In the genomic region with DNA sequence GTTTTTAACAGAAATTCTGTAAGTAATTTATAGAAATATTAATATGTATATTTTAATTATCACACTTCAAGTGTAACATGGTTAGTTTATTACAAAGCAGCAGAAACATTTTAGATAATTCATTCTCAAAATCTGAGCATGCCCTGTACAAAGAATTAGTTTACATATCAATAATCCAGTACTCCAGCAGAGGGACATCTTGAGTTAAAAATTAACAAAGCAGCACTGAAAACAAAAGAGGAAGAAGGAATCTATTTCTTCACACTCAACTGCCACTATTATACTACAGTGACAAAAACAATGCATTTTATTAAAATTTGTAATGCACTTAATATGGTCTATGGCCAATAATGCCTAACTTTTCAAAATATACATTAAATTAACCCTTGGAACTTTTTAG, we compare ENCODE assay signal across 8 cellular contexts.
DNase-seq lines count a peak whose midpoint lies in the region; ATAC-seq and TF ChIP-seq lines count a peak whose summit lies in the region.

No MANE protein-coding gene starts in this region.

- intact Hi-C loops in ascending aorta (cut with DNase I), result loop anchor here (2.0 kb wide), 1 partner anchor 326 kb away; no protein-coding TSS in a partner anchor

- H3K27ac ChIP-seq in ascending aorta, result no peak overlapping the region

- no peaks in the 10 kb centered on the region for H3K36me3 ChIP-seq in ascending aorta

- no peak overlapping the region for H3K4me3 ChIP-seq in ascending aorta

- in situ Hi-C loops in Caki2 (cut with HindIII; ENCODE audit: low pct_unique_long_range_greater_than_20kb, low sequenced_read_pairs), result no loop called here

- no peaks in the 10 kb centered on the region for H3K27me3 ChIP-seq in ascending aorta

- TF ChIP-seq CTCF in ascending aorta (IDR thresholded peaks at IDR 0.05), result peak in 1 of 3 experiments; percentile 34

- H3K4me1 ChIP-seq in ascending aorta, result no peaks in the 10 kb centered on the region

- DNase-seq in Caki2 (ENCODE audit: low read depth) (peak; percentile 35), RPMI8226 (peak; percentile 30), inferior parietal cortex (ENCODE audit: extremely low spot score) (peak; percentile 47), NCI-H1694 treated with DMSO at 0.1 percent for 48 hours (lab: John Stamatoyannopoulos, UW) (no peak), NCI-H187 treated with DMSO at 0.1 percent for 48 hours (lab: John Stamatoyannopoulos, UW) (no peak), ascending aorta (ENCODE audit: low spot score in 2 of 2) (no peak)

- ATAC-seq in HG03025 (IDR thresholded peaks at IDR 0.05; ENCODE audit: low FRiP score, unreplicated experiment) (peak; percentile 66), GM19324 (IDR thresholded peaks at IDR 0.05; ENCODE audit: low FRiP score, unreplicated experiment) (no peak)

- no peaks in the 10 kb centered on the region for H3K9me3 ChIP-seq in ascending aorta

Comparison
In these comparisons a context has a peak if more than half of its experiments do, and no peak if none do; other contexts are left out.
1. DNase-seq: peak in Caki2 (single experiment), RPMI8226 (single experiment) and inferior parietal cortex (single experiment); none in NCI-H1694 treated with DMSO at 0.1 percent for 48 hours (single experiment), NCI-H187 treated with DMSO at 0.1 percent for 48 hours (single experiment) and ascending aorta (0 of 2).